In the genomic region with DNA sequence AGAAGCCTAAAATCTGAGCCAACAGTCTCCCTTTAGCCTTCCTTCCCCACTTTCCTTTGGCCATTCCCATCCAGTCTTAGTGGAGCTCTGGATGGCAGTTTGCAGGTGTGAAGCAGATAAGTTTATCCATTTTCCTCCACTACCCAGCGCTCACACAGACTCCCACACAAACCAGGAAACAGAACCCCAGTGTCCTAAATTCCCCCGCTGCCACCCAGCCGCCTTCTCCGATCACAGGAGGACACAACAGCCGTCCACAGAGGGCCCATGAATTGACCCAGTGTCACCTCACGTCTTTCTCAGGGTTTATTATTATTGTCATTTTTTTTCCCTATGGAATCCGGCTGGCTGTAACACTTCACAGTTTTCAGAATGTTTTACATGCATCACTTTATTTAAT, we compare ENCODE assay signal across 12 cellular contexts. TPM values are rescaled to one million over a fixed set of nuclear protein-coding genes. Genes with fewer than 3 reads are reported as not detected.
DNase-seq lines count a peak whose midpoint lies in the region; ATAC-seq, FAIRE-seq and TF ChIP-seq lines count a peak whose summit lies in the region.
"Had no signal": no experiment of that assay in that cellular context is flagged by ENCODE, and none has a peak within 500 bp of the region (broad histone marks: within the 10 kb centered on the region; RNA-seq: fewer than 3 reads in every experiment).

No MANE protein-coding gene starts in this region.

- H3K9ac ChIP-seq in HCT116 (ENCODE audit: low read length), result peak overlapping the region; percentile 77

- H4K20me1 ChIP-seq in HCT116 (ENCODE audit: insufficient read depth), result no peaks in the 10 kb centered on the region

- no peak for TF ChIP-seq POLR2A in HCT116 (IDR thresholded peaks at IDR 0.05; ENCODE audit: borderline replicate concordance, extremely low read depth, insufficient read depth, insufficient read length)
- TF ChIP-seq POLR2A in adrenal gland (IDR thresholded peaks at IDR 0.05), result no peak

- H3K9me3 ChIP-seq in HCT116 (ENCODE audit: control insufficient read depth in 1 of 2, insufficient read depth in 1 of 2, low read depth in 1 of 2, low read length in 2 of 2), result no peaks in the 10 kb centered on the region
- no peaks in the 10 kb centered on the region for H3K9me3 ChIP-seq in adrenal gland (replicated peaks in 1 of 3)
- H3K9me3 ChIP-seq in small intestine (ENCODE audit: control insufficient read depth, low read depth), result no peaks in the 10 kb centered on the region

- no peak for FAIRE-seq in small intestine (lab: Jason Lieb, UNC)
- FAIRE-seq: HepG2 had no signal

- peak overlapping the region; percentile 89 for H3K4me2 ChIP-seq in HCT116 (ENCODE audit: low read length)

- H3K4me3 ChIP-seq in HCT116 (replicated peaks in 1 of 2; ENCODE audit: low read depth in 1 of 2, low read length in 2 of 2), result peak overlapping the region in 1 of 2 experiments; percentile 53; a peak in 2 of 4 replicates
- H3K4me3 ChIP-seq in adrenal gland, result no peak overlapping the region
- H3K4me3 ChIP-seq in small intestine (ENCODE audit: low read depth in 1 of 2, low read length in 2 of 2), result no peak overlapping the region

- no peak for ATAC-seq in HCT116
- no peak for ATAC-seq in HG03432 (IDR thresholded peaks at IDR 0.05; ENCODE audit: unreplicated experiment)
- ATAC-seq: CD8-positive, alpha-beta T cell; HepG2 had no signal

- H2AFZ ChIP-seq in HCT116 (ENCODE audit: low read depth, low read length, poor library complexity, severe bottlenecking), result no peak overlapping the region

- TF ChIP-seq RAD21 in HCT116 (IDR thresholded peaks at IDR 0.05; ENCODE audit: low read depth), result no peak

- CTCF ChIA-PET in HCT116 (lab: Charles Lee), result no interaction called here

- H3K79me2 ChIP-seq in HCT116 (ENCODE audit: insufficient read depth, low read length), result peaks cover 96% of the 10 kb centered on the region

- intact Hi-C loops in HCT116 (cut with micrococcal nuclease) (no loop called here), adrenal gland (cut with DNase I) (no loop called here)

- 77 to 83% (median 82%) methylated on average over 7 of the region's 7 CpGs for WGBS in adrenal gland, 4 donors
- 20 to 63% (median 40%) methylated on average over 7 of the region's 7 CpGs for WGBS in small intestine, 3 donors

- H3K4me1 ChIP-seq in HCT116 (ENCODE audit: control insufficient read depth in 1 of 2, insufficient read depth in 2 of 2, low read length in 2 of 2), result peaks cover 76 to 94% of the 10 kb centered on the region in 2 experiments
- peaks cover 46 to 75% of the 10 kb centered on the region in 2 donors for H3K4me1 ChIP-seq in adrenal gland (replicated peaks in 1 of 2)
- H3K4me1 ChIP-seq in small intestine (ENCODE audit: control insufficient read depth in 2 of 2, insufficient read depth in 1 of 2, low read depth in 1 of 2, low read length in 1 of 2), result peaks cover 2 to 11% of the 10 kb centered on the region in 2 donors

- POLR2A ChIA-PET in HCT116 (lab: Charles Lee), result no interaction called here

- no peaks in the 10 kb centered on the region for H3K27me3 ChIP-seq in HCT116 (ENCODE audit: insufficient read depth, low read length)
- no peaks in the 10 kb centered on the region for H3K27me3 ChIP-seq in adrenal gland
- H3K27me3 ChIP-seq in layer of hippocampus (ENCODE audit: control insufficient read depth, insufficient read depth, low read length), result no peaks in the 10 kb centered on the region
- H3K27me3 ChIP-seq in small intestine (ENCODE audit: control insufficient read depth in 2 of 2, insufficient read depth in 2 of 2, low read length in 2 of 2), result no peaks in the 10 kb centered on the region

- H3K27ac ChIP-seq in HCT116 (ENCODE audit: low read depth, low read length) (peak overlapping the region; percentile 73), adrenal gland (peak overlapping the region; percentile 19 to 91 (median 78)), layer of hippocampus (ENCODE audit: low read depth, low read length) (peak overlapping the region; percentile 84), small intestine (ENCODE audit: low read depth in 1 of 2, low read length in 1 of 2) (peak overlapping the region; percentile 27 to 81)

- BruUV-seq in HCT116 (replicated peaks; lab: Mats Ljungman, UMichigan), result no TSS peak

- H3K36me3 ChIP-seq in HCT116 (ENCODE audit: control insufficient read depth in 1 of 2, insufficient read depth in 2 of 2, low read length in 2 of 2) (0 out of 4 replicates have a peak, but pooled peaks cover 0 to 5% of the 10 kb centered on the region in 2 experiments), adrenal gland (replicated peaks in 1 of 2) (no peaks in the 10 kb centered on the region), small intestine (ENCODE audit: control insufficient read depth in 2 of 2, insufficient read depth in 2 of 2, low read length in 2 of 2) (no peaks in the 10 kb centered on the region)

- RAD21 ChIA-PET in HCT116 (lab: Charles Lee; ENCODE audit: low non-redundant PET in 1 of 2, low total read pairs in 2 of 2, uncharacterized antibody in 2 of 2, unreplicated experiment in 2 of 2), result no interaction called here

- TF ChIP-seq CTCF in HCT116 (IDR thresholded peaks at IDR 0.05 in 2 of 3, conservative IDR thresholded peaks at IDR 0.05 in 1 of 3; ENCODE audit: borderline replicate concordance in 1 of 3, insufficient read depth in 1 of 3, low read depth in 2 of 3, low read length in 2 of 3), result no peak
- no peak for TF ChIP-seq CTCF in adrenal gland (IDR thresholded peaks at IDR 0.05)

- no peak for DNase-seq in HCT116 (ENCODE audit: low read depth, low spot score)
- no peak for DNase-seq in adrenal gland
- no peak for DNase-seq in small intestine
- no peak for DNase-seq in NCI-H345 treated with DMSO at 0.1 percent for 48 hours (lab: John Stamatoyannopoulos, UW; ENCODE audit: unreplicated experiment)
- DNase-seq in DMS153 treated with DMSO at 0.1 percent for 48 hours (lab: John Stamatoyannopoulos, UW; ENCODE audit: unreplicated experiment), result no peak
- DNase-seq in COLO829 (ENCODE audit: low spot score), result no peak
- DNase-seq: activated CD4-positive, CD25-positive, alpha-beta regulatory T cell; CD8-positive, alpha-beta T cell; NCI-H2081 had no signal

- no peaks in the 10 kb centered on the region for H3K9me2 ChIP-seq in HCT116 (ENCODE audit: insufficient read depth)

TF ChIP-seq in HCT116, 20 proteins besides CTCF, POLR2A, EP300 and RAD21:
- TF ChIP-seq JUND (IDR thresholded peaks at IDR 0.05) (no peak), CEBPB (IDR thresholded peaks at IDR 0.05; ENCODE audit: low read depth) (no peak), EZH2phosphoT487 (IDR thresholded peaks at IDR 0.05; ENCODE audit: borderline replicate concordance) (no peak), YY1 (IDR thresholded peaks at IDR 0.05; ENCODE audit: extremely low read depth, insufficient replicate concordance, low read depth, low read length) (no peak), FOSL1 (IDR thresholded peaks at IDR 0.05; ENCODE audit: low read depth) (no peak)
- TF ChIP-seq, protein P1, sequence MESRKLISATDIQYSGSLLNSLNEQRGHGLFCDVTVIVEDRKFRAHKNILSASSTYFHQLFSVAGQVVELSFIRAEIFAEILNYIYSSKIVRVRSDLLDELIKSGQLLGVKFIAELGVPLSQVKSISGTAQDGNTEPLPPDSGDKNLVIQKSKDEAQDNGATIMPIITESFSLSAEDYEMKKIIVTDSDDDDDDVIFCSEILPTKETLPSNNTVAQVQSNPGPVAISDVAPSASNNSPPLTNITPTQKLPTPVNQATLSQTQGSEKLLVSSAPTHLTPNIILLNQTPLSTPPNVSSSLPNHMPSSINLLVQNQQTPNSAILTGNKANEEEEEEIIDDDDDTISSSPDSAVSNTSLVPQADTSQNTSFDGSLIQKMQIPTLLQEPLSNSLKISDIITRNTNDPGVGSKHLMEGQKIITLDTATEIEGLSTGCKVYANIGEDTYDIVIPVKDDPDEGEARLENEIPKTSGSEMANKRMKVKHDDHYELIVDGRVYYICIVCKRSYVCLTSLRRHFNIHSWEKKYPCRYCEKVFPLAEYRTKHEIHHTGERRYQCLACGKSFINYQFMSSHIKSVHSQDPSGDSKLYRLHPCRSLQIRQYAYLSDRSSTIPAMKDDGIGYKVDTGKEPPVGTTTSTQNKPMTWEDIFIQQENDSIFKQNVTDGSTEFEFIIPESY (IDR thresholded peaks at IDR 0.05; ENCODE audit: extremely low read depth, insufficient replicate concordance, low read length), result no peak
- TF ChIP-seq, protein P2, sequence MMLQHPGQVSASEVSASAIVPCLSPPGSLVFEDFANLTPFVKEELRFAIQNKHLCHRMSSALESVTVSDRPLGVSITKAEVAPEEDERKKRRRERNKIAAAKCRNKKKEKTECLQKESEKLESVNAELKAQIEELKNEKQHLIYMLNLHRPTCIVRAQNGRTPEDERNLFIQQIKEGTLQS (IDR thresholded peaks at IDR 0.05), result no peak
- TF ChIP-seq, protein P3, sequence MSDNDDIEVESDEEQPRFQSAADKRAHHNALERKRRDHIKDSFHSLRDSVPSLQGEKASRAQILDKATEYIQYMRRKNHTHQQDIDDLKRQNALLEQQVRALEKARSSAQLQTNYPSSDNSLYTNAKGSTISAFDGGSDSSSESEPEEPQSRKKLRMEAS (IDR thresholded peaks at IDR 0.05), result no peak
TF ChIP-seq in HCT116: peak in this region for 0.

RNA-seq across cellular contexts. Expression of a gene that starts 16.4 kb away (rescaled TPM):
- total RNA-seq in HCT116 (2021; ENCODE audit: unreplicated experiment), result 182 TPM
- polyA plus RNA-seq in HCT116 (2012), result 246 and 260 TPM in 2 replicates
- 100 to 1,000 TPM; 165 to 461 (median 322) TPM for total RNA-seq in adrenal gland
- polyA plus RNA-seq in adrenal gland, result 100 to 1,000 TPM in 2 of 3 donors, 10 to 100 TPM in 1; 66.3 to 244 (median 139) TPM
- polyA plus RNA-seq in small intestine, result 100 to 1,000 TPM in 1 of 3 donors, 10 to 100 TPM in 2; 46.2 to 296 (median 47.2) TPM
